1 cellular context compared by ENCODE assay signal in genomic region chr4:135418353-135418752, GRCh38.
TF ChIP-seq lines count a peak whose summit lies in the region.

No MANE protein-coding gene starts in this region.

TF ChIP-seq in A549, 52 proteins besides CTCF, POLR2A, EP300 and RAD21 (continued from another document):
- no peak for TF ChIP-seq POLR2AphosphoS2 (conservative IDR thresholded peaks at IDR 0.05; ENCODE audit: low read length)
- TF ChIP-seq JUN (IDR thresholded peaks at IDR 0.05), result no peak
- no peak for TF ChIP-seq MAZ (IDR thresholded peaks at IDR 0.05; ENCODE audit: borderline replicate concordance, low read depth, low read length)
- no peak for TF ChIP-seq ZSCAN20 (CRISPR knock-in tag; IDR thresholded peaks at IDR 0.05)
- TF ChIP-seq RFX5 (IDR thresholded peaks at IDR 0.05), result no peak
- TF ChIP-seq, protein P1, sequence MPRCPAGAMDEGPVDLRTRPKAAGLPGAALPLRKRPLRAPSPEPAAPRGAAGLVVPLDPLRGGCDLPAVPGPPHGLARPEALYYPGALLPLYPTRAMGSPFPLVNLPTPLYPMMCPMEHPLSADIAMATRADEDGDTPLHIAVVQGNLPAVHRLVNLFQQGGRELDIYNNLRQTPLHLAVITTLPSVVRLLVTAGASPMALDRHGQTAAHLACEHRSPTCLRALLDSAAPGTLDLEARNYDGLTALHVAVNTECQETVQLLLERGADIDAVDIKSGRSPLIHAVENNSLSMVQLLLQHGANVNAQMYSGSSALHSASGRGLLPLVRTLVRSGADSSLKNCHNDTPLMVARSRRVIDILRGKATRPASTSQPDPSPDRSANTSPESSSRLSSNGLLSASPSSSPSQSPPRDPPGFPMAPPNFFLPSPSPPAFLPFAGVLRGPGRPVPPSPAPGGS (IDR thresholded peaks at IDR 0.05), result no peak
- TF ChIP-seq, protein P2, sequence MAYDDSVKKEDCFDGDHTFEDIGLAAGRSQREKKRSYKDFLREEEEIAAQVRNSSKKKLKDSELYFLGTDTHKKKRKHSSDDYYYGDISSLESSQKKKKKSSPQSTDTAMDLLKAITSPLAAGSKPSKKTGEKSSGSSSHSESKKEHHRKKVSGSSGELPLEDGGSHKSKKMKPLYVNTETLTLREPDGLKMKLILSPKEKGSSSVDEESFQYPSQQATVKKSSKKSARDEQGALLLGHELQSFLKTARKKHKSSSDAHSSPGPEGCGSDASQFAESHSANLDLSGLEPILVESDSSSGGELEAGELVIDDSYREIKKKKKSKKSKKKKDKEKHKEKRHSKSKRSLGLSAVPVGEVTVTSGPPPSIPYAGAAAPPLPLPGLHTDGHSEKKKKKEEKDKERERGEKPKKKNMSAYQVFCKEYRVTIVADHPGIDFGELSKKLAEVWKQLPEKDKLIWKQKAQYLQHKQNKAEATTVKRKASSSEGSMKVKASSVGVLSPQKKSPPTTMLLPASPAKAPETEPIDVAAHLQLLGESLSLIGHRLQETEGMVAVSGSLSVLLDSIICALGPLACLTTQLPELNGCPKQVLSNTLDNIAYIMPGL (CRISPR knock-in tag; IDR thresholded peaks at IDR 0.05; ENCODE audit: borderline replicate concordance), result no peak
- TF ChIP-seq EHMT2 (IDR thresholded peaks at IDR 0.05; ENCODE audit: low read depth), result no peak
- no peak for TF ChIP-seq FOSL2 (IDR thresholded peaks at IDR 0.05)
- no peak for TF ChIP-seq FOSL2 (CRISPR knock-in tag; IDR thresholded peaks at IDR 0.05)
- no peak for TF ChIP-seq CBX8 (IDR thresholded peaks at IDR 0.05)
- TF ChIP-seq GATA3 (IDR thresholded peaks at IDR 0.05; ENCODE audit: borderline replicate concordance), result no peak
- no peak for TF ChIP-seq FOSB (CRISPR knock-in tag; IDR thresholded peaks at IDR 0.05)
- no peak for TF ChIP-seq ZFP36 (IDR thresholded peaks at IDR 0.05; ENCODE audit: borderline replicate concordance, partially characterized antibody)
- TF ChIP-seq E2F6 (IDR thresholded peaks at IDR 0.05; ENCODE audit: borderline replicate concordance, low read depth), result no peak
- TF ChIP-seq KDM5A (IDR thresholded peaks at IDR 0.05), result no peak
- TF ChIP-seq TFCP2L1 (CRISPR knock-in tag; IDR thresholded peaks at IDR 0.05), result no peak
